38 cellular contexts compared by ENCODE assay signal in the genomic region with DNA sequence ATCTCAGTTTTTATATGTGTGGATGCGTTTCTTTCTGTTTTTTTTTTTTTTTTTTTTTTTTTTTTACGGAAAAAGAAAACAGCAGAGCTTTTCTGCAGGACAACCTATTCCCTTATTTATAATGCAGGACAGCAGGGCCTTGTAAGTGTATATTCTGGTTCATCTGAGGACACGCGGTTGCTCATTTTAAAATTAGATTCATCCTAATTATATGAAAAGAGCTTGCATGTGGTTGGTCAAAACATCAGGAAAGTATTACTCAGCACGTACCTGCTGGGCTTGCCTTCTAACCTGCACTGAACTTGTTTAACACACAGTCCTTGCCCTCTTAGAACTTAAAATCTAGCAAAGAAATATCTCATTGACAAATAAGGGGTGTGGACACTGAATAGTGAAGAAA. TPM values are rescaled to one million over a fixed set of nuclear protein-coding genes. Genes with fewer than 3 reads are reported as not detected.
"Had no signal": no experiment of that assay in that cellular context is flagged by ENCODE, and none has a peak within 500 bp of the region (broad histone marks: within the 10 kb centered on the region; RNA-seq: fewer than 3 reads in every experiment).

No MANE protein-coding gene starts in this region.

- H3K36me3 ChIP-seq: brain microvascular endothelial cell, cardiac muscle cell, WERI-Rb-1 had no signal

- DNase-seq: activated CD4-positive, alpha-beta memory T cell treated with anti-CD3 and anti-CD28 coated beads, Interleukin-2, amount 10 ng/mL, durations not matched to agents 7 days and 5 days; activated CD4-positive, alpha-beta T cell treated with anti-CD3 and anti-CD28 coated beads for 1 hour; activated CD4-positive, alpha-beta T cell treated with anti-CD3 and anti-CD28 coated beads for 36 hours; activated CD4-positive, alpha-beta T cell treated with anti-CD3 and anti-CD28 coated beads for 48 hours; activated CD4-positive, alpha-beta T cell treated with anti-CD3 and anti-CD28 coated beads, Interleukin-2, amount 10 ng/mL, durations not matched to agents 7 days and 5 days; activated CD4-positive, alpha-beta T cell treated with anti-CD3 and anti-CD28 coated beads, Interleukin-2, amount 50 U/mL, for 48 hours; activated CD4-positive, CD25-positive, alpha-beta regulatory T cell; activated CD8-positive, alpha-beta memory T cell treated with anti-CD3 and anti-CD28 coated beads for 24 hours; activated CD8-positive, alpha-beta memory T cell treated with anti-CD3 and anti-CD28 coated beads, Interleukin-2, amount 10 ng/mL, durations not matched to agents 7 days and 5 days; activated CD8-positive, alpha-beta memory T cell treated with anti-CD3 and anti-CD28 coated beads, Interleukin-2, amount 50 U/mL, for 48 hours; activated CD8-positive, alpha-beta T cell treated with anti-CD3 and anti-CD28 coated beads, Interleukin-2, amount 10 ng/mL, durations not matched to agents 7 days and 5 days; activated effector memory CD4-positive, alpha-beta T cell treated with Interleukin-2 at 50 U/mL for 16 hours; activated gamma-delta T cell; activated naive CD4-positive, alpha-beta T cell treated with anti-CD3 and anti-CD28 coated beads, Interleukin-2, amount 10 ng/mL, durations not matched to agents 7 days and 5 days; activated naive CD4-positive, alpha-beta T cell treated with Interleukin-2 at 50 U/mL for 16 hours; activated naive CD8-positive, alpha-beta T cell treated with anti-CD3 and anti-CD28 coated beads, Interleukin-2, amount 10 ng/mL, durations not matched to agents 7 days and 5 days; activated naive CD8-positive, alpha-beta T cell treated with anti-CD3 and anti-CD28 coated beads, Interleukin-2, amount 50 U/mL, for 24 hours; activated T-cell treated with anti-CD3 and anti-CD28 coated beads, Interleukin-2, amount 50 U/mL, for 24 hours; activated T-cell treated with anti-CD3 and anti-CD28 coated beads, Interleukin-2, amount 50 U/mL, for 48 hours; amygdala; anterior cingulate cortex; body of pancreas; brain microvascular endothelial cell; caudate nucleus; SW 1271; T-helper 1 cell; T-helper 2 cell; T-helper 9 cell; WERI-Rb-1 had no signal

- H3K27ac Mint-ChIP-seq: activated CD4-positive, alpha-beta memory T cell treated with anti-CD3 and anti-CD28 coated beads, Interleukin-2, amount 10 ng/mL, durations not matched to agents 7 days and 5 days; activated CD4-positive, alpha-beta T cell treated with anti-CD3 and anti-CD28 coated beads for 36 hours; activated CD4-positive, alpha-beta T cell treated with anti-CD3 and anti-CD28 coated beads, Interleukin-2, amount 10 ng/mL, durations not matched to agents 7 days and 5 days; activated CD8-positive, alpha-beta memory T cell treated with anti-CD3 and anti-CD28 coated beads, Interleukin-2, amount 10 ng/mL, durations not matched to agents 7 days and 5 days; activated CD8-positive, alpha-beta T cell treated with anti-CD3 and anti-CD28 coated beads, Interleukin-2, amount 10 ng/mL, durations not matched to agents 7 days and 5 days; activated naive CD4-positive, alpha-beta T cell treated with anti-CD3 and anti-CD28 coated beads, Interleukin-2, amount 10 ng/mL, durations not matched to agents 7 days and 5 days; activated naive CD4-positive, alpha-beta T cell treated with anti-CD3 and anti-CD28 coated beads, Interleukin-2, amount 50 U/mL, for 24 hours; activated naive CD8-positive, alpha-beta T cell; activated naive CD8-positive, alpha-beta T cell treated with anti-CD3 and anti-CD28 coated beads, Interleukin-2, amount 10 ng/mL, durations not matched to agents 7 days and 5 days; activated naive CD8-positive, alpha-beta T cell treated with anti-CD3 and anti-CD28 coated beads, Interleukin-2, amount 50 U/mL, for 24 hours; activated T-cell treated with anti-CD3 and anti-CD28 coated beads, Interleukin-2, amount 50 U/mL, for 24 hours; activated T-helper 2 cell treated with anti-CD3 and anti-CD28 coated beads, Interferon-gamma antibody, Interleukin-2, Interleukin-4, amounts not matched to agents 10 μg/mL and 5 μg/mL and 100 μg/mL, durations not matched to agents 14 hours and 24 hours and 36 hours; T-helper 1 cell treated with Interleukin-12 subunit alpha and Interleukin-12 subunit beta and Interleukin-4 antibody, amounts not matched to agents 30 μg/mL and 1 μg/mL, for 36 hours; T-helper 2 cell treated with Interferon-gamma antibody and Interleukin-4, amounts not matched to agents 5 μg/mL and 100 μg/mL, for 36 hours; WTC11 had no signal

- H3K4me1 Mint-ChIP-seq: activated CD4-positive, alpha-beta memory T cell treated with anti-CD3 and anti-CD28 coated beads, Interleukin-2, amount 10 ng/mL, durations not matched to agents 7 days and 5 days; activated CD4-positive, alpha-beta T cell treated with anti-CD3 and anti-CD28 coated beads for 36 hours; activated CD4-positive, alpha-beta T cell treated with anti-CD3 and anti-CD28 coated beads, Interleukin-2, amount 10 ng/mL, durations not matched to agents 7 days and 5 days; activated CD8-positive, alpha-beta memory T cell treated with anti-CD3 and anti-CD28 coated beads, Interleukin-2, amount 10 ng/mL, durations not matched to agents 7 days and 5 days; activated naive CD4-positive, alpha-beta T cell treated with anti-CD3 and anti-CD28 coated beads, Interleukin-2, amount 10 ng/mL, durations not matched to agents 7 days and 5 days; activated naive CD4-positive, alpha-beta T cell treated with anti-CD3 and anti-CD28 coated beads, Interleukin-2, amount 50 U/mL, for 24 hours; activated naive CD8-positive, alpha-beta T cell treated with anti-CD3 and anti-CD28 coated beads, Interleukin-2, amount 10 ng/mL, durations not matched to agents 7 days and 5 days; activated naive CD8-positive, alpha-beta T cell treated with anti-CD3 and anti-CD28 coated beads, Interleukin-2, amount 50 U/mL, for 24 hours; central memory CD8-positive, alpha-beta T cell had no signal

- H3K4me1 ChIP-seq: body of pancreas had no signal

- H3K9me3 Mint-ChIP-seq: activated CD4-positive, alpha-beta memory T cell treated with anti-CD3 and anti-CD28 coated beads, Interleukin-2, amount 10 ng/mL, durations not matched to agents 7 days and 5 days; activated CD4-positive, alpha-beta T cell treated with anti-CD3 and anti-CD28 coated beads, Interleukin-2, amount 10 ng/mL, durations not matched to agents 7 days and 5 days; activated naive CD4-positive, alpha-beta T cell treated with anti-CD3 and anti-CD28 coated beads, Interleukin-2, amount 10 ng/mL, durations not matched to agents 7 days and 5 days; activated naive CD8-positive, alpha-beta T cell treated with anti-CD3 and anti-CD28 coated beads, Interleukin-2, amount 10 ng/mL, durations not matched to agents 7 days and 5 days; activated T-helper 2 cell treated with anti-CD3 and anti-CD28 coated beads, Interferon-gamma antibody, Interleukin-2, Interleukin-4, amounts not matched to agents 10 μg/mL and 5 μg/mL and 100 μg/mL, durations not matched to agents 14 hours and 24 hours and 36 hours; T-helper 1 cell treated with Interleukin-12 subunit alpha and Interleukin-12 subunit beta and Interleukin-4 antibody, amounts not matched to agents 30 μg/mL and 1 μg/mL, for 36 hours; T-helper 2 cell treated with Interferon-gamma antibody and Interleukin-4, amounts not matched to agents 5 μg/mL and 100 μg/mL, for 36 hours; WTC11 had no signal

- ATAC-seq: activated CD4-positive, alpha-beta T cell treated with anti-CD3 and anti-CD28 coated beads for 36 hours; activated CD4-positive, CD25-positive, alpha-beta regulatory T cell treated with anti-CD3 and anti-CD28 coated beads, Interleukin-2, amount 50 U/mL, for 24 hours; activated CD8-positive, alpha-beta memory T cell treated with anti-CD3 and anti-CD28 coated beads, Interleukin-2, amount 10 ng/mL, durations not matched to agents 7 days and 5 days; activated CD8-positive, alpha-beta T cell treated with anti-CD3 and anti-CD28 coated beads, Interleukin-2, amount 10 ng/mL, durations not matched to agents 7 days and 5 days; activated naive CD8-positive, alpha-beta T cell treated with anti-CD3 and anti-CD28 coated beads, Interleukin-2, amount 50 U/mL, for 24 hours; body of pancreas; WTC11 had no signal

- H3K4me3 ChIP-seq: body of pancreas, cardiac muscle cell had no signal

- H3K27ac ChIP-seq: body of pancreas, brain microvascular endothelial cell, cardiac muscle cell, WERI-Rb-1 had no signal

- H3K36me3 Mint-ChIP-seq: activated CD8-positive, alpha-beta memory T cell treated with anti-CD3 and anti-CD28 coated beads, Interleukin-2, amount 10 ng/mL, durations not matched to agents 7 days and 5 days; activated naive CD4-positive, alpha-beta T cell treated with anti-CD3 and anti-CD28 coated beads, Interleukin-2, amount 10 ng/mL, durations not matched to agents 7 days and 5 days; activated naive CD8-positive, alpha-beta T cell; activated naive CD8-positive, alpha-beta T cell treated with anti-CD3 and anti-CD28 coated beads, Interleukin-2, amount 10 ng/mL, durations not matched to agents 7 days and 5 days; WTC11 had no signal

- H3K4me3 Mint-ChIP-seq: activated CD4-positive, alpha-beta memory T cell treated with anti-CD3 and anti-CD28 coated beads, Interleukin-2, amount 10 ng/mL, durations not matched to agents 7 days and 5 days; activated CD4-positive, alpha-beta T cell treated with anti-CD3 and anti-CD28 coated beads for 36 hours; activated CD4-positive, alpha-beta T cell treated with anti-CD3 and anti-CD28 coated beads, Interleukin-2, amount 10 ng/mL, durations not matched to agents 7 days and 5 days; activated CD8-positive, alpha-beta memory T cell treated with anti-CD3 and anti-CD28 coated beads, Interleukin-2, amount 10 ng/mL, durations not matched to agents 7 days and 5 days; activated CD8-positive, alpha-beta T cell treated with anti-CD3 and anti-CD28 coated beads, Interleukin-2, amount 10 ng/mL, durations not matched to agents 7 days and 5 days; activated naive CD4-positive, alpha-beta T cell treated with anti-CD3 and anti-CD28 coated beads, Interleukin-2, amount 10 ng/mL, durations not matched to agents 7 days and 5 days; activated naive CD4-positive, alpha-beta T cell treated with anti-CD3 and anti-CD28 coated beads, Interleukin-2, amount 50 U/mL, for 24 hours; activated naive CD8-positive, alpha-beta T cell; activated naive CD8-positive, alpha-beta T cell treated with anti-CD3 and anti-CD28 coated beads, Interleukin-2, amount 10 ng/mL, durations not matched to agents 7 days and 5 days; activated naive CD8-positive, alpha-beta T cell treated with anti-CD3 and anti-CD28 coated beads, Interleukin-2, amount 50 U/mL, for 24 hours; activated T-cell treated with anti-CD3 and anti-CD28 coated beads, Interleukin-2, amount 50 U/mL, for 24 hours; central memory CD8-positive, alpha-beta T cell; T-helper 1 cell treated with Interleukin-12 subunit alpha and Interleukin-12 subunit beta and Interleukin-4 antibody, amounts not matched to agents 30 μg/mL and 1 μg/mL, for 36 hours; T-helper 2 cell treated with Interferon-gamma antibody and Interleukin-4, amounts not matched to agents 5 μg/mL and 100 μg/mL, for 36 hours; WTC11 had no signal

- H3K27me3 ChIP-seq: body of pancreas, brain microvascular endothelial cell, cardiac muscle cell had no signal

- H3K27me3 Mint-ChIP-seq: activated CD4-positive, alpha-beta memory T cell treated with anti-CD3 and anti-CD28 coated beads, Interleukin-2, amount 10 ng/mL, durations not matched to agents 7 days and 5 days; activated CD4-positive, alpha-beta T cell treated with anti-CD3 and anti-CD28 coated beads, Interleukin-2, amount 10 ng/mL, durations not matched to agents 7 days and 5 days; activated CD8-positive, alpha-beta memory T cell treated with anti-CD3 and anti-CD28 coated beads, Interleukin-2, amount 10 ng/mL, durations not matched to agents 7 days and 5 days; activated naive CD4-positive, alpha-beta T cell treated with anti-CD3 and anti-CD28 coated beads, Interleukin-2, amount 10 ng/mL, durations not matched to agents 7 days and 5 days; activated naive CD8-positive, alpha-beta T cell treated with anti-CD3 and anti-CD28 coated beads, Interleukin-2, amount 10 ng/mL, durations not matched to agents 7 days and 5 days; central memory CD8-positive, alpha-beta T cell had no signal

- H3K9me3 ChIP-seq: body of pancreas had no signal

RNA-seq across cellular contexts. Expression of gene THRB, which starts 13.5 kb away (rescaled TPM):
- total RNA-seq: activated CD4-positive, alpha-beta memory T cell treated with anti-CD3 and anti-CD28 coated beads, Interleukin-2, amount 10 ng/mL, durations not matched to agents 7 days and 5 days; activated CD4-positive, alpha-beta T cell treated with anti-CD3 and anti-CD28 coated beads for 36 hours; activated CD4-positive, alpha-beta T cell treated with anti-CD3 and anti-CD28 coated beads, Interleukin-2, amount 10 ng/mL, durations not matched to agents 7 days and 5 days; activated CD8-positive, alpha-beta memory T cell treated with anti-CD3 and anti-CD28 coated beads, Interleukin-2, amount 10 ng/mL, durations not matched to agents 7 days and 5 days; activated CD8-positive, alpha-beta T cell treated with anti-CD3 and anti-CD28 coated beads, Interleukin-2, amount 10 ng/mL, durations not matched to agents 7 days and 5 days; activated naive CD8-positive, alpha-beta T cell treated with anti-CD3 and anti-CD28 coated beads, Interleukin-2, amount 10 ng/mL, durations not matched to agents 7 days and 5 days; activated T-helper 2 cell treated with anti-CD3 and anti-CD28 coated beads, Interferon-gamma antibody, Interleukin-2, Interleukin-4, amounts not matched to agents 10 μg/mL and 5 μg/mL and 100 μg/mL, durations not matched to agents 14 hours and 24 hours and 36 hours had no signal
